Comparison of ENCODE assay signal across 23 cellular contexts in genomic region chr1:42853116-42853884, GRCh38. TPM values are rescaled to one million over a fixed set of nuclear protein-coding genes. Genes with fewer than 3 reads are reported as not detected.
DNase-seq lines count a peak whose midpoint lies in the region; ATAC-seq, FAIRE-seq and TF ChIP-seq lines count a peak whose summit lies in the region.
"Had no signal": no experiment of that assay in that cellular context is flagged by ENCODE, and none has a peak within 500 bp of the region (broad histone marks: within the 10 kb centered on the region; RNA-seq: fewer than 3 reads in every experiment).

No MANE protein-coding gene starts in this region.

- 73% methylated on average over 6 of the region's 6 CpGs for WGBS in GM12878 (ENCODE audit: insufficient coverage, insufficient replicate concordance, low lambda C conversion rate, missing lambda C conversion rate)

- no peak for FAIRE-seq in GM12878 (lab: Jason Lieb, UNC)
- FAIRE-seq: GM12891, GM18507 had no signal

- H3K9me3 ChIP-seq in GM12878 (replicated peaks; ENCODE audit: control insufficient read depth, insufficient read depth, low read length) = no peaks in the 10 kb centered on the region; the same call in 1 of the 3 replicates
- H3K9me3 ChIP-seq: BE2C had no signal

- DNase-seq in D341Med (ENCODE audit: low spot score) (peak; percentile 61), NCI-H82 (lab: John Stamatoyannopoulos, UW) (peak; percentile 79), GM12878 (ENCODE audit: low read depth, low spot score) (no peak), neural crest cell (ENCODE audit: low read depth, low spot score) (no peak), endothelial cell (ENCODE audit: low spot score) (no peak)
- DNase-seq in activated CD4-positive, alpha-beta T cell treated with anti-CD3 and anti-CD28 coated beads for 1 hour = no peak
- DNase-seq: BE2C; CD8-positive, alpha-beta memory T cell; GDM1; GOT3; HFFc6; MV-4-11; NCI-H1417; NCI-H187 treated with DMSO at 0.1 percent for 48 hours; NCI-H345; NCI-H526 treated with DMSO at 0.1 percent for 48 hours; NK-92 treated with Interleukin-12 subunit alpha and Interleukin-12 subunit beta, amount 100 ng/mL, for 24 hours; SW 1271 had no signal

- no peak for TF ChIP-seq RAD21 in GM12878 (IDR thresholded peaks at IDR 0.05; ENCODE audit: insufficient read depth, low read depth, low read length)

- H3K27me3 Mint-ChIP-seq in neural crest cell (ENCODE audit: low read depth) (no peaks in the 10 kb centered on the region), endothelial cell (ENCODE audit: unreplicated experiment) (peaks cover 6% of the 10 kb centered on the region)
- H3K27me3 Mint-ChIP-seq: IgD-negative memory B cell had no signal

- H3K27ac Mint-ChIP-seq in neural crest cell (ENCODE audit: unreplicated experiment) (no peak overlapping the region), endothelial cell (ENCODE audit: unreplicated experiment) (no peak overlapping the region)

- H3K4me1 Mint-ChIP-seq in neural crest cell (peaks cover 13% of the 10 kb centered on the region), endothelial cell (ENCODE audit: unreplicated experiment) (no peaks in the 10 kb centered on the region)

- H3K79me2 ChIP-seq in GM12878 (ENCODE audit: control insufficient read depth, insufficient read depth, low read length) = peaks cover 9% of the 10 kb centered on the region

- in situ Hi-C loops in GM12878 (cut with MboI) = no loop called here

- POLR2A ChIA-PET in GM12878 (lab: Charles Lee) = interaction anchor here (0.6 to 1.2 kb wide), 3 partner anchors 86 to 155 kb away, joined by 3 to 6 read pairs (median 6); no protein-coding TSS in a partner anchor

- no peak for TF ChIP-seq EP300 in GM12878 (IDR thresholded peaks at IDR 0.05; ENCODE audit: borderline replicate concordance in 1 of 2, control insufficient read depth in 1 of 2, low read depth in 2 of 2, low read length in 2 of 2)

- H3K36me3 ChIP-seq in GM12878 (ENCODE audit: control insufficient read depth in 2 of 2, insufficient read depth in 2 of 2, low read length in 1 of 2) = peaks cover 8 to 10% of the 10 kb centered on the region in 2 experiments; a peak in 3 of 4 replicates
- H3K36me3 ChIP-seq: BE2C had no signal

- no peak overlapping the region for H2AFZ ChIP-seq in GM12878 (ENCODE audit: control insufficient read depth, low read depth, low read length)

- CTCF ChIA-PET in GM12878 (lab: Yijun Ruan, JAX) = no interaction called here

- no peak overlapping the region for H3K4me2 ChIP-seq in GM12878 (ENCODE audit: control insufficient read depth, insufficient read depth)

- no TSS peak for BruUV-seq in GM12878 (replicated peaks; lab: Mats Ljungman, UMichigan)

- no peak for TF ChIP-seq POLR2A in GM12878 (IDR thresholded peaks at IDR 0.05; ENCODE audit: low read depth, low read length)

- no peak overlapping the region for H3K9ac ChIP-seq in GM12878 (ENCODE audit: control insufficient read depth, insufficient read depth, low read length)

- H3K4me1 ChIP-seq in GM12878 (ENCODE audit: control insufficient read depth, insufficient read depth, low read length) = peaks cover 6% of the 10 kb centered on the region; the same call in 1 of the 2 replicates
- H3K4me1 ChIP-seq: BE2C had no signal

- TF ChIP-seq CTCF in GM12878 (IDR thresholded peaks at IDR 0.05 in 2 of 3, conservative IDR thresholded peaks at IDR 0.05 in 1 of 3; ENCODE audit: control insufficient read depth in 2 of 3, extremely low read depth in 1 of 3, insufficient read depth in 1 of 3, low read depth in 3 of 3, low read length in 3 of 3) = no peak
- TF ChIP-seq CTCF in neural crest cell (conservative IDR thresholded peaks at IDR 0.05) = no peak
- no peak for TF ChIP-seq CTCF in endothelial cell (IDR thresholded peaks at IDR 0.05; ENCODE audit: unreplicated experiment)

- H3K36me3 Mint-ChIP-seq in neural crest cell (ENCODE audit: low read depth) (peaks cover 68% of the 10 kb centered on the region), endothelial cell (ENCODE audit: low read depth, unreplicated experiment) (peaks cover 32% of the 10 kb centered on the region)

- SMC1A ChIA-PET in GM12878 (lab: Charles Lee; ENCODE audit: uncharacterized antibody, unreplicated experiment) = interaction anchor here (0.7 kb wide), 1 partner anchor 219 kb away, joined by 3 read pairs; no protein-coding TSS in a partner anchor

- ATAC-seq in GM12878 (no peak), GM21576 (IDR thresholded peaks at IDR 0.05; ENCODE audit: unreplicated experiment) (no peak), HG02970 (IDR thresholded peaks at IDR 0.05; ENCODE audit: low FRiP score, unreplicated experiment) (no peak)

- intact Hi-C loops in GM12878 (cut with micrococcal nuclease; ENCODE audit: unreplicated experiment) = no loop called here

- RAD21 ChIA-PET in GM12878 (lab: Charles Lee; ENCODE audit: unreplicated experiment) = interaction anchor here (1.3 kb wide), 1 partner anchor 220 kb away, joined by 3 read pairs; no protein-coding TSS in a partner anchor

- H3K27ac ChIP-seq in GM12878 (ENCODE audit: control insufficient read depth, insufficient read depth) = peak overlapping the region; percentile 43; the same call in 1 of the 2 replicates

- no peak overlapping the region for H3K4me3 ChIP-seq in GM12878

- no peaks in the 10 kb centered on the region for H3K27me3 ChIP-seq in GM12878 (replicated peaks in 1 of 2; ENCODE audit: control insufficient read depth in 2 of 2, insufficient read depth in 2 of 2, low read length in 1 of 2)
- H3K27me3 ChIP-seq: BE2C had no signal

- no peaks in the 10 kb centered on the region for H4K20me1 ChIP-seq in GM12878 (ENCODE audit: control insufficient read depth, insufficient read depth)

- H3K4me3 Mint-ChIP-seq in neural crest cell (peak overlapping the region; percentile 18), endothelial cell (ENCODE audit: unreplicated experiment) (no peak overlapping the region)
- H3K4me3 Mint-ChIP-seq: CD8-positive, alpha-beta memory T cell; HFFc6 had no signal

- H3K9me3 Mint-ChIP-seq in neural crest cell (peaks cover 30% of the 10 kb centered on the region), endothelial cell (ENCODE audit: unreplicated experiment) (no peaks in the 10 kb centered on the region)

RNA-seq across cellular contexts. Expression of gene ZNF691, which starts 6.9 kb away (rescaled TPM):
- 16.1 and 19.7 TPM in 2 replicates for total RNA-seq in GM12878 (2013; cell fraction: nucleolus; rRNA removed)
- total RNA-seq in GM12878 (2014; rRNA removed) (12.3 and 13.9 TPM in 2 replicates), GM12878 (2014; rRNA removed; fragmentation: Illumina TruSeq; extraction: Trizol) (8.7 and 8.9 TPM in 2 replicates), GM12878 (2021) (11.9 and 12.2 TPM in 2 replicates), neural crest cell (19.1 TPM in 2 replicates), endothelial cell (ENCODE audit: unreplicated experiment) (12.0 TPM)
- polyA plus RNA-seq in GM12878 (2011; ENCODE audit: low read depth) = 3.4 TPM
- polyA plus RNA-seq in GM12878 (2011; rRNA removed) (6.9 and 8.7 TPM in 2 replicates), GM12878 (2014; fragmentation: Illumina TruSeq; extraction: Trizol) (9.9 and 14.3 TPM in 2 replicates), GM12878 (2014; fragmentation: Nextera tagmentation; extraction: Ambion mirVana) (10 to 100 TPM; 14.9 to 16.2 TPM), GM12878 (2014; rRNA removed) (8.5 and 9.3 TPM in 2 replicates), GM12878 (2016; fragmentation: Nextera tagmentation; extraction: Ambion mirVana) (10 to 100 TPM; 11.5 to 13.2 TPM)
- 9.5 and 10.4 TPM in 2 replicates for polyA plus RNA-seq in GM12878 (2011; cell fraction: cytosol; rRNA removed)
- 16.1 and 18.9 TPM in 2 replicates for polyA plus RNA-seq in GM12878 (2011; cell fraction: nucleus; rRNA removed)
- polyA plus RNA-seq in GM12878 (2012) = 3.7 and 7.6 TPM in 2 replicates
- 5.3 and 8.0 TPM in 2 replicates for polyA minus RNA-seq in GM12878 (2011; rRNA and poly(A)+ RNA removed)
- 1.6 and 2.4 TPM in 2 replicates for polyA minus RNA-seq in GM12878 (2011; cell fraction: cytosol; rRNA and poly(A)+ RNA removed)
- 6.3 and 10.7 TPM in 2 replicates for polyA minus RNA-seq in GM12878 (2011; cell fraction: nucleus; rRNA and poly(A)+ RNA removed)

RNA-seq across cellular contexts. Expression of gene SVBP, which starts 36.1 kb away (rescaled TPM):
- 1.9 and 4.2 TPM in 2 replicates for total RNA-seq in GM12878 (2013; cell fraction: nucleolus; rRNA removed)
- total RNA-seq in GM12878 (2014; rRNA removed) = 12.6 and 21.3 TPM in 2 replicates
- 18.7 and 19.8 TPM in 2 replicates for total RNA-seq in GM12878 (2014; rRNA removed; fragmentation: Illumina TruSeq; extraction: Trizol)
- 16.2 and 16.4 TPM in 2 replicates for total RNA-seq in GM12878 (2021)
- 20.0 TPM for polyA plus RNA-seq in GM12878 (2011; ENCODE audit: low read depth)
- polyA plus RNA-seq in GM12878 (2011; rRNA removed) = 19.6 and 29.3 TPM in 2 replicates
- 8.3 and 11.9 TPM in 2 replicates for polyA plus RNA-seq in GM12878 (2011; cell fraction: cytosol; rRNA removed)
- 4.4 and 4.7 TPM in 2 replicates for polyA plus RNA-seq in GM12878 (2011; cell fraction: nucleus; rRNA removed)
- polyA plus RNA-seq in GM12878 (2012) = 19.8 and 23.2 TPM in 2 replicates
- 19.9 and 22.2 TPM in 2 replicates for polyA plus RNA-seq in GM12878 (2014; fragmentation: Illumina TruSeq; extraction: Trizol)
- 10 to 100 TPM; 19.8 to 29.5 TPM for polyA plus RNA-seq in GM12878 (2014; fragmentation: Nextera tagmentation; extraction: Ambion mirVana)
- polyA plus RNA-seq in GM12878 (2014; rRNA removed) = 14.7 and 18.7 TPM in 2 replicates
- 10 to 100 TPM; 26.8 to 27.8 TPM for polyA plus RNA-seq in GM12878 (2016; fragmentation: Nextera tagmentation; extraction: Ambion mirVana)
- 3.6 and 4.6 TPM in 2 replicates for polyA minus RNA-seq in GM12878 (2011; rRNA and poly(A)+ RNA removed)
- polyA minus RNA-seq in GM12878 (2011; cell fraction: cytosol; rRNA and poly(A)+ RNA removed) = 1.5 and 3.2 TPM in 2 replicates
- 1.2 and 2.1 TPM in 2 replicates for polyA minus RNA-seq in GM12878 (2011; cell fraction: nucleus; rRNA and poly(A)+ RNA removed)
- 46.5 and 47.9 TPM in 2 replicates for total RNA-seq in neural crest cell
- 55.1 TPM for total RNA-seq in endothelial cell (ENCODE audit: unreplicated experiment)

RNA-seq across cellular contexts. Expression of gene ERMAP, which starts 36.4 kb away (rescaled TPM):
- 4.3 and 5.4 TPM in 2 replicates for total RNA-seq in GM12878 (2013; cell fraction: nucleolus; rRNA removed)
- total RNA-seq in GM12878 (2014; rRNA removed) = 4.9 and 5.3 TPM in 2 replicates
- total RNA-seq in GM12878 (2014; rRNA removed; fragmentation: Illumina TruSeq; extraction: Trizol) = 5.3 TPM in 2 replicates
- total RNA-seq in GM12878 (2021) = 5.7 and 5.8 TPM in 2 replicates
- polyA plus RNA-seq in GM12878 (2011; ENCODE audit: low read depth) = 3.4 TPM
- 2.5 and 2.9 TPM in 2 replicates for polyA plus RNA-seq in GM12878 (2011; rRNA removed)
- polyA plus RNA-seq in GM12878 (2011; cell fraction: cytosol; rRNA removed) = 2.1 and 2.8 TPM in 2 replicates
- 3.1 and 3.6 TPM in 2 replicates for polyA plus RNA-seq in GM12878 (2011; cell fraction: nucleus; rRNA removed)
- 3.6 and 3.8 TPM in 2 replicates for polyA plus RNA-seq in GM12878 (2012)
- 6.8 TPM in 2 replicates for polyA plus RNA-seq in GM12878 (2014; fragmentation: Illumina TruSeq; extraction: Trizol)
- 1 to 10 TPM; 1.4 to 2.2 TPM for polyA plus RNA-seq in GM12878 (2014; fragmentation: Nextera tagmentation; extraction: Ambion mirVana)
- polyA plus RNA-seq in GM12878 (2014; rRNA removed) = 4.6 and 6.0 TPM in 2 replicates
- 1 to 10 TPM; 2.7 to 3.4 TPM for polyA plus RNA-seq in GM12878 (2016; fragmentation: Nextera tagmentation; extraction: Ambion mirVana)
- polyA minus RNA-seq in GM12878 (2011; rRNA and poly(A)+ RNA removed) = 2.3 and 2.5 TPM in 2 replicates
- 1.5 and 2.4 TPM in 2 replicates for polyA minus RNA-seq in GM12878 (2011; cell fraction: cytosol; rRNA and poly(A)+ RNA removed)
- 1.3 and 3.3 TPM in 2 replicates for polyA minus RNA-seq in GM12878 (2011; cell fraction: nucleus; rRNA and poly(A)+ RNA removed)
- 7.1 and 8.8 TPM in 2 replicates for total RNA-seq in neural crest cell
- 12.4 TPM for total RNA-seq in endothelial cell (ENCODE audit: unreplicated experiment)

Comparison
In these comparisons a context has a peak if more than half of its experiments do, and no peak if none do; other contexts are left out.
1. DNase-seq: peak in D341Med (single experiment) and NCI-H82 (single experiment); none in GM12878 (single experiment), neural crest cell (single experiment), activated CD4-positive, alpha-beta T cell treated with anti-CD3 and anti-CD28 coated beads for 1 hour (single experiment) and endothelial cell (single experiment).